ENCODE assay signal across 16 cellular contexts in the genomic region with DNA sequence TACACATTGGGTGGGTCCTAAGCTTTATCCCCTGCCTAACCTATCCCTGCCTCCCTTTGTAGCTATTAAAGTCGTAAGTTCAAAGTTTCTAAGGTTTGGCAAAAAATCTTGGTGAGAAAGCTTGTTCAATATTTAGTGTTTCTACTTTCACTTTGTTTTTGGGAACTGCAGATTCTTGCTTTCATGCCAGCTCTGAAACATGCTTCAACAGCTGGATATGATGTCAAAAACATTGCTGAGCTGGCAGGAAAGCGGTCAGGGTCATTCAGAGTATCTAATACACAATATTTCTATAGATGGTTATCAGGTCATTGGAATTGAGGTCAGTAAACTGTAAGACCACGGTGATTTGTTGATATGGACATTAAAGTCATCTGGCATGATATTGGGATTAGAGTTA. TPM values are rescaled to one million over a fixed set of nuclear protein-coding genes. Genes with fewer than 3 reads are reported as not detected.
"Had no signal": no experiment of that assay in that cellular context is flagged by ENCODE, and none has a peak within 500 bp of the region (broad histone marks: within the 10 kb centered on the region; RNA-seq: fewer than 3 reads in every experiment).

No MANE protein-coding gene starts in this region.

- H3K27me3 ChIP-seq: gastroesophageal sphincter had no signal

- ATAC-seq: activated CD4-positive, CD25-positive, alpha-beta regulatory T cell treated with anti-CD3 and anti-CD28 coated beads, Interleukin-2, amount 50 U/mL, for 24 hours; gastroesophageal sphincter; stimulated activated effector memory CD8-positive, alpha-beta T cell treated with anti-CD3 and anti-CD28 coated beads, Interleukin-12 subunit alpha, Interleukin-12 subunit beta, amount 100 ng/mL, for 72 hours had no signal

- DNase-seq: activated CD4-positive, alpha-beta T cell treated with anti-CD3 and anti-CD28 coated beads, Interleukin-2, amount 50 U/mL, for 4 hours; activated effector memory CD4-positive, alpha-beta T cell treated with anti-CD3 and anti-CD28 coated beads, Interleukin-2, amount 50 U/mL, for 16 hours; activated naive CD8-positive, alpha-beta T cell treated with anti-CD3 and anti-CD28 coated beads for 36 hours; activated T-cell treated with anti-CD3 and anti-CD28 coated beads, Interleukin-2, amount 50 U/mL, for 24 hours; aorta; caudate nucleus; cortex of kidney; effector memory CD4-positive, alpha-beta T cell; kidney glomerular epithelial cell; naive B cell; SW 1271 had no signal

- H3K4me2 ChIP-seq: smooth muscle cell had no signal

- H3K36me3 ChIP-seq: gastroesophageal sphincter had no signal

- H3K9me3 ChIP-seq: gastroesophageal sphincter had no signal

- H3K4me1 ChIP-seq: gastroesophageal sphincter had no signal

- H3K4me3 ChIP-seq: gastroesophageal sphincter, smooth muscle cell had no signal

- H3K27ac ChIP-seq: epithelial cell of prostate, gastroesophageal sphincter had no signal

RNA-seq across cellular contexts. Expression of gene TMEM35A, which starts 39.0 kb away (rescaled TPM):
- total RNA-seq: activated naive CD8-positive, alpha-beta T cell treated with anti-CD3 and anti-CD28 coated beads for 36 hours had no signal
